Comparison of ENCODE assay signal across 13 cellular contexts in the genomic region with DNA sequence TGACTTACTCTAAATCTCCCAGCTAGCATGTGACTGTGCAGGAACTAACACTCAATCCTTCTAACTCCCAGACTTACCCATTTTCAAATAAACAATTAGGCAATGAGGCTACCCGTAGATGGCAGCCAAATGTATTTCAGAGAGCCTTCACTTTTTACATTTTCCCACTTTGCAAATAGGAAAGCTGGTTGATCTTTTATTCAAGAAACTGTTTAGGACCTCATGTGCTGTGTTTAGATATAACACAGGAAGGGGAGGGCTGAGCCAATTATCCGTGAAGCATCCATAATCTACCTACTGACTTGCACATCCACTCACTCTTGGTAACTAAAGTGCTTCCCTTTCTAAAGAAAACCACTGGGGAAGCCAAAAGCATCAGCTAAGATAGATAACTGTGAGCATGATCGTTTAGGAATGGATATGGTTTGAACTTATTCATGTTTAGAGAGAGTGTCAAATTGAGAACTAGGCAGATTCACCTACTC. TPM values are rescaled to one million over a fixed set of nuclear protein-coding genes. Genes with fewer than 3 reads are reported as not detected.
DNase-seq lines count a peak whose midpoint lies in the region; ATAC-seq, FAIRE-seq and TF ChIP-seq lines count a peak whose summit lies in the region.
"Had no signal": no experiment of that assay in that cellular context is flagged by ENCODE, and none has a peak within 500 bp of the region (broad histone marks: within the 10 kb centered on the region; RNA-seq: fewer than 3 reads in every experiment).

No MANE protein-coding gene starts in this region.

- TF ChIP-seq POLR2A in erythroblast (IDR thresholded peaks at IDR 0.05; ENCODE audit: low read length): no peak
- no peak for TF ChIP-seq POLR2A in gastrocnemius medialis (IDR thresholded peaks at IDR 0.05)

- H3K36me3 ChIP-seq in gastrocnemius medialis: no peaks in the 10 kb centered on the region

- no peak overlapping the region for H3K4me3 Mint-ChIP-seq in H9

- no peak overlapping the region for H2BK15ac ChIP-seq in H9 (ENCODE audit: low read depth, low read length)

- no peak overlapping the region for H4K91ac ChIP-seq in H9 (ENCODE audit: insufficient read length, low read depth, low read length)

- no peaks in the 10 kb centered on the region for H3K79me2 ChIP-seq in H9 (ENCODE audit: insufficient read depth, low read length)

- no peak overlapping the region for H3K4ac ChIP-seq in H9 (ENCODE audit: low read depth, low read length)

- no peak overlapping the region for H3K23ac ChIP-seq in H9 (ENCODE audit: insufficient read length, low read depth, low read length)

- H3K79me1 ChIP-seq in H9 (ENCODE audit: insufficient read depth, low read depth, low read length, poor library complexity, severe bottlenecking): no peaks in the 10 kb centered on the region

- H3K36me3 Mint-ChIP-seq in H9 (ENCODE audit: insufficient read depth in 1 of 3, low read depth in 3 of 3): no peaks in the 10 kb centered on the region

- no peaks in the 10 kb centered on the region for H3K23me2 ChIP-seq in H9 (ENCODE audit: insufficient read length, low read depth, low read length, poor library complexity, severe bottlenecking)

- no peaks in the 10 kb centered on the region for H3K9me3 ChIP-seq in H9 (ENCODE audit: control insufficient read depth, low read depth, low read length)
- H3K9me3 ChIP-seq in gastrocnemius medialis: no peaks in the 10 kb centered on the region

- peaks cover 28 to 31% of the 10 kb centered on the region in 2 experiments for H3K4me1 Mint-ChIP-seq in H9

- H3K27me3 ChIP-seq in H9 (ENCODE audit: insufficient read depth, low read length): no peaks in the 10 kb centered on the region
- H3K27me3 ChIP-seq in gastrocnemius medialis: no peaks in the 10 kb centered on the region

- no peaks in the 10 kb centered on the region for H3K9me3 Mint-ChIP-seq in H9

- in situ Hi-C loops in gastrocnemius medialis (cut with MboI; ENCODE audit: low sequenced_read_pairs in 4 of 4) (no loop called here), G401 (cut with HindIII; ENCODE audit: low sequenced_read_pairs) (no loop called here)

- intact Hi-C loops in gastrocnemius medialis (cut with DNase I; ENCODE audit: low total_unique reads): loop anchor here (10.0 kb wide), 1 partner anchor 179 kb away; a partner anchor contains a TSS

- no peak overlapping the region for H4K8ac ChIP-seq in H9 (replicated peaks; ENCODE audit: insufficient read length, low read depth, low read length)

- ATAC-seq in gastrocnemius medialis: no peak
- ATAC-seq in HG03378 (IDR thresholded peaks at IDR 0.05; ENCODE audit: unreplicated experiment): no peak

- no peaks in the 10 kb centered on the region for H4K20me1 ChIP-seq in H9 (ENCODE audit: control insufficient read depth, insufficient read depth, insufficient read length)

- H3T11ph ChIP-seq in H9 (ENCODE audit: low read length): no peak overlapping the region

- no peak overlapping the region for H3K4me2 ChIP-seq in H9 (ENCODE audit: insufficient read depth, insufficient read length, low read length)

- TF ChIP-seq CTCF in H9 (conservative IDR thresholded peaks at IDR 0.05) (no peak), gastrocnemius medialis (IDR thresholded peaks at IDR 0.05 in 4 of 5, conservative IDR thresholded peaks at IDR 0.05 in 1 of 5) (no peak)

- H2AFZ ChIP-seq in H9 (ENCODE audit: low read length): no peak overlapping the region

- H3K27ac ChIP-seq in H9 (ENCODE audit: insufficient read length, low read depth, low read length) (no peak overlapping the region), gastrocnemius medialis (peak overlapping the region; percentile 72 to 87 (median 76))

- FAIRE-seq in RCC 7860 (lab: Jason Lieb, UNC): peak; percentile 20
- FAIRE-seq: colon, small intestine had no signal

- H3K9ac ChIP-seq in H9 (ENCODE audit: extremely low read depth, insufficient read length, low read length): no peak overlapping the region

- peaks cover 23% of the 10 kb centered on the region for H3K27me3 Mint-ChIP-seq in H9 (ENCODE audit: low read depth)

- H3K56ac ChIP-seq in H9 (ENCODE audit: insufficient read length, low read depth, low read length): no peak overlapping the region

- no peak overlapping the region for H2BK5ac ChIP-seq in H9 (ENCODE audit: insufficient read length, low read length)

- no peak overlapping the region for H3K27ac Mint-ChIP-seq in H9

- H3K4me3 ChIP-seq in gastrocnemius medialis: no peak overlapping the region

- DNase-seq in H9 (no peak), RCC 7860 (ENCODE audit: low spot score) (peak; percentile 44), erythroblast (lab: John Stamatoyannopoulos, UW) (peak; percentile 48 to 73), gastrocnemius medialis (no peak), NCI-H1694 (lab: John Stamatoyannopoulos, UW) (no peak), G401 (ENCODE audit: low spot score) (no peak)
- no peak for DNase-seq in activated effector memory CD4-positive, alpha-beta T cell treated with anti-CD3 and anti-CD28 coated beads, Interleukin-2, amount 50 U/mL, for 16 hours
- DNase-seq: activated CD4-positive, CD25-positive, alpha-beta regulatory T cell; GDM1; stimulated activated naive CD4-positive, alpha-beta T cell treated with Interleukin-2 at 50 U/mL for 16 hours had no signal

- WGBS in H9 (ENCODE audit: extremely low coverage, insufficient read length, low lambda C conversion rate): no CpG with 5 or more reads among the region's 3 CpGs

- H3K14ac ChIP-seq in H9 (ENCODE audit: insufficient read depth, low read length): no peak overlapping the region

- H2BK12ac ChIP-seq in H9 (ENCODE audit: insufficient read length, low read depth, low read length): peak overlapping the region; percentile 52

- no peak overlapping the region for H2AK5ac ChIP-seq in H9 (ENCODE audit: insufficient read length, low read length)

- peaks cover 15% of the 10 kb centered on the region for H3K4me1 ChIP-seq in H9 (ENCODE audit: insufficient read depth, low read length)
- H3K4me1 ChIP-seq in gastrocnemius medialis: peaks cover 87 to 93% of the 10 kb centered on the region in 2 donors

- H4K5ac ChIP-seq in H9 (ENCODE audit: insufficient read length, low read depth, low read length): no peak overlapping the region

- no peak overlapping the region for H2BK20ac ChIP-seq in H9 (ENCODE audit: low read depth, low read length, poor library complexity, severe bottlenecking)

- H3K18ac ChIP-seq in H9 (ENCODE audit: insufficient read length, low read depth, low read length): no peak overlapping the region

- H2BK120ac ChIP-seq in H9 (ENCODE audit: low read depth, low read length, poor library complexity, severe bottlenecking): no peak overlapping the region

RNA-seq across cellular contexts. Expression of a gene that starts 33.4 kb away (rescaled TPM):
- total RNA-seq in H9 (2021): 0.17 and 0.22 TPM in 2 replicates
- total RNA-seq in gastrocnemius medialis: 10 to 100 TPM; 47.9 to 92.0 (median 71.3) TPM
- total RNA-seq in G401 (2014; rRNA removed; shearing (Covaris generic)): 1.7 and 3.0 TPM in 2 replicates

Comparison
In these comparisons a context has a peak if more than half of its experiments do, and no peak if none do; other contexts are left out.
1. DNase-seq: peak in RCC 7860 (single experiment) and erythroblast (2 of 2); none in H9 (single experiment), gastrocnemius medialis (0 of 2), activated effector memory CD4-positive, alpha-beta T cell treated with anti-CD3 and anti-CD28 coated beads, Interleukin-2, amount 50 U/mL, for 16 hours (single experiment), NCI-H1694 (single experiment) and G401 (single experiment).
2. RNA of a gene that starts 33.4 kb away (total RNA-seq): 47.9 to 92.0 TPM in gastrocnemius medialis; 1.7 to 3.0 TPM in G401 and 0.17 to 0.22 TPM in H9; every median in the first group is over 10 times any median in the second.